In the genomic region with DNA sequence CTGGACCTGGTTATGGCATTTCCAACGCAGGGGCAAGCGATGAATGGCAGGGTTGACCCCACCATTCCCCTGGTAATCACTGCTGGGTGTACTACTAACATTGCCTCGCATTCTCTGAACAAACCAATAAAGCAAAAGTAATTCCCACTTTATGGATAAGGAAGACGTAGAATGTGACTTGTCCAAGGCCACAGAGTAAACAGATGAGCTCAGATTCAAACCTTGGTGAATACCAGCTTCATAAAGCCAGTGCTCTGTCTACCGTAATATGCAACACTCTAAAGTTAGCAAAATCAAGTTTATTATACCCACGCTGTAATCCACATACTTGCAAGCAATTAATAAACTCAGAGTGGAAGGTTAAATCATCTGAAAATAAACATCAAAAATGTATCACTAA, we compare ENCODE assay signal across 14 cellular contexts. TPM values are rescaled to one million over a fixed set of nuclear protein-coding genes. Genes with fewer than 3 reads are reported as not detected.
DNase-seq lines count a peak whose midpoint lies in the region; ATAC-seq and TF ChIP-seq lines count a peak whose summit lies in the region.
"Had no signal": no experiment of that assay in that cellular context is flagged by ENCODE, and none has a peak within 500 bp of the region (broad histone marks: within the 10 kb centered on the region; RNA-seq: fewer than 3 reads in every experiment).

No MANE protein-coding gene starts in this region.

- intact Hi-C loops in heart right ventricle (cut with DNase I) (loop anchor here in 5 of 10 donors (2.0 to 5.0 kb wide), 2 partner anchors 39 to 208 kb away; no protein-coding TSS in a partner anchor), left ventricle myocardium superior (cut with micrococcal nuclease) (loop anchor here (5.0 kb wide), 1 partner anchor 208 kb away; no protein-coding TSS in a partner anchor), aorta (cut with DNase I) (loop anchor here in 1 of 2 donors (2.0 kb wide), 1 partner anchor 13 kb away; no protein-coding TSS in a partner anchor)

- H3K36me3 ChIP-seq in heart right ventricle (peaks cover 0 to 91% (median 21%) of the 10 kb centered on the region in 9 donors), aorta (ENCODE audit: control insufficient read depth in 1 of 2, insufficient read depth in 2 of 2, low read length in 1 of 2) (no peaks in the 10 kb centered on the region)

- DNase-seq in heart right ventricle (no peak), left ventricle myocardium superior (no peak), coronary artery (ENCODE audit: low spot score) (no peak), osteocyte (ENCODE audit: extremely low spot score, unreplicated experiment) (peak; percentile 38), aorta (no peak), LoVo (ENCODE audit: low spot score) (no peak)
- DNase-seq: activated CD4-positive, alpha-beta memory T cell treated with anti-CD3 and anti-CD28 coated beads, Interleukin-2, amount 10 ng/mL, durations not matched to agents 7 days and 5 days; retina; T-helper 1 cell; trophoblast cell had no signal

- peaks cover 63% of the 10 kb centered on the region for H3K4me1 Mint-ChIP-seq in osteocyte (ENCODE audit: unreplicated experiment)
- H3K4me1 Mint-ChIP-seq in stimulated activated memory B cell treated with anti-CD40 and anti-IgM and Interleukin-4, amounts not matched to agents 10 μg/mL and 1 μg/mL and 100 μg/mL, for 72 hours: peaks cover 13% of the 10 kb centered on the region

- H3K9me3 ChIP-seq in heart right ventricle (no peaks in the 10 kb centered on the region), aorta (ENCODE audit: control insufficient read depth, low read length) (no peaks in the 10 kb centered on the region)

- peak overlapping the region; percentile 54 for H3K4me3 Mint-ChIP-seq in osteocyte (ENCODE audit: unreplicated experiment)
- H3K4me3 Mint-ChIP-seq in stimulated activated memory B cell treated with anti-CD40 and anti-IgM and Interleukin-4, amounts not matched to agents 10 μg/mL and 1 μg/mL and 100 μg/mL, for 72 hours: no peak overlapping the region
- H3K4me3 Mint-ChIP-seq: activated CD4-positive, alpha-beta memory T cell treated with anti-CD3 and anti-CD28 coated beads, Interleukin-2, amount 10 ng/mL, durations not matched to agents 7 days and 5 days; activated naive CD4-positive, alpha-beta T cell treated with anti-CD3 and anti-CD28 coated beads, Interleukin-2, amount 50 U/mL, for 24 hours; memory B cell had no signal

- TF ChIP-seq CTCF in heart right ventricle (IDR thresholded peaks at IDR 0.05) (no peak), coronary artery (IDR thresholded peaks at IDR 0.05) (no peak), osteocyte (IDR thresholded peaks at IDR 0.05) (no peak)

- no peaks in the 10 kb centered on the region for H3K27me3 Mint-ChIP-seq in osteocyte (ENCODE audit: unreplicated experiment)
- no peaks in the 10 kb centered on the region for H3K27me3 Mint-ChIP-seq in stimulated activated memory B cell treated with anti-CD40 and anti-IgM and Interleukin-4, amounts not matched to agents 10 μg/mL and 1 μg/mL and 100 μg/mL, for 72 hours
- H3K27me3 Mint-ChIP-seq: activated CD4-positive, alpha-beta memory T cell treated with anti-CD3 and anti-CD28 coated beads, Interleukin-2, amount 10 ng/mL, durations not matched to agents 7 days and 5 days; activated naive CD4-positive, alpha-beta T cell treated with anti-CD3 and anti-CD28 coated beads, Interleukin-2, amount 50 U/mL, for 24 hours; memory B cell had no signal

- H3K4me1 ChIP-seq in heart right ventricle: peaks cover 0 to 19% (median 12%) of the 10 kb centered on the region in 9 donors
- H3K4me1 ChIP-seq in aorta (ENCODE audit: control insufficient read depth in 1 of 2, insufficient read depth in 2 of 2, low read length in 2 of 2): peaks cover 2 to 5% of the 10 kb centered on the region in 2 donors

- H3K4me3 ChIP-seq in heart right ventricle (no peak overlapping the region), coronary artery (peak overlapping the region; percentile 10), aorta (ENCODE audit: low read length in 2 of 2) (no peak overlapping the region)

- no peaks in the 10 kb centered on the region for H3K9me3 Mint-ChIP-seq in osteocyte (ENCODE audit: unreplicated experiment)
- H3K9me3 Mint-ChIP-seq in stimulated activated memory B cell treated with anti-CD40 and anti-IgM and Interleukin-4, amounts not matched to agents 10 μg/mL and 1 μg/mL and 100 μg/mL, for 72 hours: no peaks in the 10 kb centered on the region
- H3K9me3 Mint-ChIP-seq: activated CD4-positive, alpha-beta memory T cell treated with anti-CD3 and anti-CD28 coated beads, Interleukin-2, amount 10 ng/mL, durations not matched to agents 7 days and 5 days; activated naive CD4-positive, alpha-beta T cell treated with anti-CD3 and anti-CD28 coated beads, Interleukin-2, amount 50 U/mL, for 24 hours; memory B cell had no signal

- WGBS in heart right ventricle, 2 donors: 80 to 82% methylated on average over 6 of the region's 6 CpGs
- 9 to 22% methylated on average over 6 of the region's 6 CpGs for WGBS in aorta, 2 donors

- H3K27me3 ChIP-seq in heart right ventricle (no peaks in the 10 kb centered on the region), aorta (ENCODE audit: control insufficient read depth in 1 of 2, insufficient read depth in 2 of 2, low read length in 1 of 2) (no peaks in the 10 kb centered on the region)

- peak overlapping the region; percentile 97 for H3K27ac Mint-ChIP-seq in osteocyte (ENCODE audit: unreplicated experiment)
- no peak overlapping the region for H3K27ac Mint-ChIP-seq in stimulated activated memory B cell treated with anti-CD40 and anti-IgM and Interleukin-4, amounts not matched to agents 10 μg/mL and 1 μg/mL and 100 μg/mL, for 72 hours
- H3K27ac Mint-ChIP-seq: activated CD4-positive, alpha-beta memory T cell treated with anti-CD3 and anti-CD28 coated beads, Interleukin-2, amount 10 ng/mL, durations not matched to agents 7 days and 5 days; memory B cell had no signal

- H3K27ac ChIP-seq in heart right ventricle: peak overlapping the region in 6 of 10 donors; percentile 9 to 59 (median 42)
- peak overlapping the region; percentile 65 to 90 for H3K27ac ChIP-seq in coronary artery
- peak overlapping the region; percentile 86 to 94 for H3K27ac ChIP-seq in aorta (ENCODE audit: low read depth in 1 of 2, low read length in 2 of 2)

- peaks cover 25% of the 10 kb centered on the region for H3K36me3 Mint-ChIP-seq in osteocyte (ENCODE audit: unreplicated experiment)
- H3K36me3 Mint-ChIP-seq in stimulated activated memory B cell treated with anti-CD40 and anti-IgM and Interleukin-4, amounts not matched to agents 10 μg/mL and 1 μg/mL and 100 μg/mL, for 72 hours: peaks cover 67% of the 10 kb centered on the region

- ATAC-seq in heart right ventricle (no peak), left ventricle myocardium superior (no peak), aorta (ENCODE audit: low FRiP score) (peak; percentile 58), HG02763 (IDR thresholded peaks at IDR 0.05; ENCODE audit: unreplicated experiment) (no peak)
- no peak for ATAC-seq in stimulated activated memory B cell treated with anti-CD40 and anti-IgM and Interleukin-4, amounts not matched to agents 10 μg/mL and 1 μg/mL and 100 μg/mL, for 72 hours

RNA-seq across cellular contexts. Expression of a gene that starts 59.6 kb away (rescaled TPM):
- total RNA-seq in heart right ventricle (10 to 100 TPM; 18.7 to 34.4 (median 24.4) TPM), left ventricle myocardium superior (24.4 TPM), osteocyte (61.2 and 65.9 TPM in 2 replicates), aorta (10 to 100 TPM; 58.0 to 71.6 TPM)
- polyA plus RNA-seq in heart right ventricle (10 to 100 TPM in 1 of 2 donors, 1 to 10 TPM in 1; 8.6 to 12.8 TPM), aorta (10 to 100 TPM in 1 of 2 donors, 1 to 10 TPM in 1; 4.5 to 17.4 TPM)
